Comparison of ENCODE assay signal across 1 cellular context in the genomic region with DNA sequence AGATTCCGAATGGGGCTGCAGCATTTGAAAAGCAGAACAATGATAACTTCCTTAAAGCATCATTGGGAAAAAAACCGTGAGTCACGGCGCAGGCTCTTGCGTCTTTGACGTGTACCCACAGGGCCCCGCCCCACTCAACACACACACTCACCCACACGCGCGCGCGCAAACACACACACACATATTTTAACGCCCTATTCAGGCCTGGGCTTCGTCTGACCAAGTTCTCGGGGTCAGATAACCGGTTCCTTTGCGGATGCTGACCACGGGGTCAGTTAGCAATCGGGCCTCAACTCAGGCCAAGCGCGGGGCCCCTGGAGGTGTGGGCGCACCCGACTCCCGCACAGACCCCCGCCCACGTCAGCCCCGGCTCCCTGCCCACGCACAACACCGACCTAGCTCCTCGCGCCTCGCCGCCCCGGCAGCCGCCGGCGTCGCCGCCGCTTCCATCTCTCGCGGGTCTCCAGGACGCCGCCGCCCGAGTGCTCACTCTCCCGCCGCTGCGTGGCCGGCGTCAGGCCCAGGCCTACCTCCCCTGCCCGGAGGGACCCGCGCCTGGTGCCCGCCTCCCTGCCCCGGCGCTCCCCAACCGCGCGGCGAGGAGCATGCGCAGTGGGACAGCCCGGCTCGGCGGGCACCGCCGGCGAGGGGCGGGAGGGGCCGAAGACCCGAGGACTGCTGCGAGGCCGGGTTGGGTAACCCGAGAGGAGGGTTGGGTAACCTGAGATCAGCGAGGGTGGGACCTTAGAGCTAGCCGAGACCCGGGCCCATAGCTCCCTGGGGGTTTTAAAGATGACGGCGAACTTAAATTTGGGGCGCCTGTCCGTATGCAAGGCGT.
TF ChIP-seq lines count a peak whose summit lies in the region.

Gene SLC36A4, minus strand, starts transcription at position 609 of the 838 bp plus-strand sequence. Its CDS starts 159 bp downstream, at position 450.

TF ChIP-seq in H1, 55 proteins besides CTCF, POLR2A, EP300 and RAD21:
- TF ChIP-seq BRCA1 (IDR thresholded peaks at IDR 0.05; ENCODE audit: low read depth, low read length): no peak
- no peak for TF ChIP-seq CBX5 (IDR thresholded peaks at IDR 0.05; ENCODE audit: low read depth, low read length)
- peak; percentile 69; the same call in 1 of the 2 replicates for TF ChIP-seq EGR1 (IDR thresholded peaks at IDR 0.05; ENCODE audit: borderline replicate concordance, low read depth, low read length)
- no peak for TF ChIP-seq SP1 (IDR thresholded peaks at IDR 0.05; ENCODE audit: low read depth, low read length)
- TF ChIP-seq BCL11A (IDR thresholded peaks at IDR 0.05; ENCODE audit: low read depth in 2 of 2, low read length in 2 of 2): no peak
- TF ChIP-seq RBBP5 (IDR thresholded peaks at IDR 0.05; ENCODE audit: borderline replicate concordance, low read depth, low read length): peak; percentile 94; the same call in 1 of the 2 replicates
- TF ChIP-seq CREB1 (IDR thresholded peaks at IDR 0.05): peak; percentile 83
- TF ChIP-seq TAF1 (IDR thresholded peaks at IDR 0.05; ENCODE audit: low read depth, low read length): peak; percentile 82
- TF ChIP-seq YY1 (IDR thresholded peaks at IDR 0.05; ENCODE audit: low read depth, low read length): peak; percentile 49; the same call in 1 of the 2 replicates
- peak; percentile 82 for TF ChIP-seq ASH2L (IDR thresholded peaks at IDR 0.05; ENCODE audit: low read length)
- no peak for TF ChIP-seq SIRT6 (IDR thresholded peaks at IDR 0.05; ENCODE audit: low read length)
- no peak for TF ChIP-seq SAP30 (IDR thresholded peaks at IDR 0.05; ENCODE audit: insufficient read depth, insufficient replicate concordance, low read length)
- TF ChIP-seq TAF7 (optimal IDR thresholded peaks at IDR 0.05; ENCODE audit: borderline replicate concordance, low read depth, low read length): peak; percentile 52
- no peak for TF ChIP-seq CTBP2 (IDR thresholded peaks at IDR 0.05; ENCODE audit: borderline replicate concordance, insufficient read depth, insufficient read length, low read length)
- TF ChIP-seq, protein P1, sequence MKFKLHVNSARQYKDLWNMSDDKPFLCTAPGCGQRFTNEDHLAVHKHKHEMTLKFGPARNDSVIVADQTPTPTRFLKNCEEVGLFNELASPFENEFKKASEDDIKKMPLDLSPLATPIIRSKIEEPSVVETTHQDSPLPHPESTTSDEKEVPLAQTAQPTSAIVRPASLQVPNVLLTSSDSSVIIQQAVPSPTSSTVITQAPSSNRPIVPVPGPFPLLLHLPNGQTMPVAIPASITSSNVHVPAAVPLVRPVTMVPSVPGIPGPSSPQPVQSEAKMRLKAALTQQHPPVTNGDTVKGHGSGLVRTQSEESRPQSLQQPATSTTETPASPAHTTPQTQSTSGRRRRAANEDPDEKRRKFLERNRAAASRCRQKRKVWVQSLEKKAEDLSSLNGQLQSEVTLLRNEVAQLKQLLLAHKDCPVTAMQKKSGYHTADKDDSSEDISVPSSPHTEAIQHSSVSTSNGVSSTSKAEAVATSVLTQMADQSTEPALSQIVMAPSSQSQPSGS (IDR thresholded peaks at IDR 0.05; ENCODE audit: low read length): no peak
- TF ChIP-seq RFX5 (IDR thresholded peaks at IDR 0.05; ENCODE audit: borderline replicate concordance, low read depth, low read length): no peak
- TF ChIP-seq CEBPB (IDR thresholded peaks at IDR 0.05; ENCODE audit: low read depth, low read length): peak; percentile 93
- TF ChIP-seq NRF1 (IDR thresholded peaks at IDR 0.05; ENCODE audit: low read depth, low read length): peak; percentile 89
- peak; percentile 70; the same call in 1 of the 2 replicates for TF ChIP-seq TBP (IDR thresholded peaks at IDR 0.05; ENCODE audit: low read depth, low read length)
- TF ChIP-seq BACH1 (IDR thresholded peaks at IDR 0.05; ENCODE audit: low read length): peak; percentile 89
- TF ChIP-seq JUND (IDR thresholded peaks at IDR 0.05; ENCODE audit: low read length): no peak; the same call in 1 of the 2 replicates
- TF ChIP-seq, protein P2, sequence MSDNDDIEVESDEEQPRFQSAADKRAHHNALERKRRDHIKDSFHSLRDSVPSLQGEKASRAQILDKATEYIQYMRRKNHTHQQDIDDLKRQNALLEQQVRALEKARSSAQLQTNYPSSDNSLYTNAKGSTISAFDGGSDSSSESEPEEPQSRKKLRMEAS (IDR thresholded peaks at IDR 0.05): peak; percentile 74; the same call in 1 of the 2 replicates
- peak; percentile 79 for TF ChIP-seq KDM4A (IDR thresholded peaks at IDR 0.05; ENCODE audit: low read depth, low read length, severe bottlenecking)
- no peak for TF ChIP-seq FOSL1 (IDR thresholded peaks at IDR 0.05; ENCODE audit: insufficient read depth, low read depth, low read length)
- TF ChIP-seq SRF (IDR thresholded peaks at IDR 0.05; ENCODE audit: low read depth, low read length): no peak
- peak; percentile 63; the same call in 1 of the 2 replicates for TF ChIP-seq SP4 (IDR thresholded peaks at IDR 0.05; ENCODE audit: low read length)
- TF ChIP-seq PHF8 (conservative IDR thresholded peaks at IDR 0.05; ENCODE audit: low read depth, low read length): peak; percentile 98
- TF ChIP-seq, protein P3, sequence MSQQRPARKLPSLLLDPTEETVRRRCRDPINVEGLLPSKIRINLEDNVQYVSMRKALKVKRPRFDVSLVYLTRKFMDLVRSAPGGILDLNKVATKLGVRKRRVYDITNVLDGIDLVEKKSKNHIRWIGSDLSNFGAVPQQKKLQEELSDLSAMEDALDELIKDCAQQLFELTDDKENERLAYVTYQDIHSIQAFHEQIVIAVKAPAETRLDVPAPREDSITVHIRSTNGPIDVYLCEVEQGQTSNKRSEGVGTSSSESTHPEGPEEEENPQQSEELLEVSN (IDR thresholded peaks at IDR 0.05): peak; percentile 79
- peak; percentile 91 for TF ChIP-seq POLR2AphosphoS5 (IDR thresholded peaks at IDR 0.05; ENCODE audit: low read depth, low read length)
